ENCODE assay signal across 8 cellular contexts in the genomic region with DNA sequence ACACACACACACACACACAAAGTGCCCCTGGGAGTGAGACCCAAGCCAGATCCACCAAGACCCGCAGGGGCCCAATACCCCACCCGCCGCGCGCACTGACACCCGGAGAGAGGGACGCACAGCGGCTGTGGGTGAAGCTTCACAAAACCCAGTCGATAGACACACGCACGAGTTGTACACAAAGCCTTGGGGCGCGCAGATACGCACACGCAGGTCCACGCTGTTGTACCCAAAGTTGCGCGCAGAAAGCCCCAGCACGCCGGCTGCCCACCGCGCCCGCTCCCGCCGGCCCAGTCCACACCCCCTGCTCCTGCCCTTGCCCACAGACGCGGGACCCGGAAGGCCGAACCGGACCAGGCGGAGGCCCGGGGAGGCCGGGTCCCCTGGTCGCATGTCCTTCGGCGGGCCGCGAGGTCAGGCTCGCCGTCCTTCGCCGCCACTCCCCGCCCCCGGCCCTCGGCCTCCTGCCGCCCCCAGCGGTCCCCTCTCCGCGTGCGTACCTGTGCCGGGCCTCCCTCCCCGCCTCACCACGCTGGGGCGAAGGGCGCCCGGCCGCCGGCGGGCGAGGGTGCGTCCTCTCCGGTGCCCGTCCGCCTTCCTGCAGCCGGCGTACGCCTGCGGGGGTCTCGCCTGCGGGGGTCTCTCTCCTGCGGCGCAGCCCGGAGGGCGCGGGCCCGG. TPM values are rescaled to one million over a fixed set of nuclear protein-coding genes. Genes with fewer than 3 reads are reported as not detected.
DNase-seq lines count a peak whose midpoint lies in the region; ATAC-seq, FAIRE-seq and TF ChIP-seq lines count a peak whose summit lies in the region.

A gene (minus strand): TSS at position 344 of the 678 bp plus-strand sequence. CDS start 1,180 bp downstream, outside the sequence.

- no peak for FAIRE-seq in frontal cortex (lab: Jason Lieb, UNC)

- no peaks in the 10 kb centered on the region for H4K20me1 ChIP-seq in Karpas-422 (ENCODE audit: insufficient read depth, low read depth, low read length)

- no peak for DNase-seq in AG09309 (ENCODE audit: low read depth)
- DNase-seq in HuH-7 (ENCODE audit: low spot score): peak; percentile 42
- DNase-seq in choroid plexus epithelial cell (ENCODE audit: low read depth): no peak
- DNase-seq in mesothelial cell of epicardium (ENCODE audit: low spot score in 2 of 2, unreplicated experiment in 2 of 2): no peak
- DNase-seq in frontal cortex (ENCODE audit: low spot score in 2 of 2): no peak
- DNase-seq in GM20000 (ENCODE audit: low spot score): no peak
- DNase-seq in Karpas-422: no peak

- peaks cover 10% of the 10 kb centered on the region for H3K4me1 Mint-ChIP-seq in mesothelial cell of epicardium

- H3K4me1 ChIP-seq in Karpas-422 (ENCODE audit: low read length): no peaks in the 10 kb centered on the region

- no peak within 1 kb of the TSS for H3K9ac ChIP-seq in Karpas-422 (ENCODE audit: low read length)

- no peaks in the 10 kb centered on the region for H3K79me2 ChIP-seq in Karpas-422 (ENCODE audit: low read length)

- H3K4me3 Mint-ChIP-seq in mesothelial cell of epicardium: peak within 1 kb of the TSS; percentile 66

- no peaks in the 10 kb centered on the region for H3K36me3 Mint-ChIP-seq in mesothelial cell of epicardium

- H3K9me3 ChIP-seq in Karpas-422 (ENCODE audit: low read length): no peaks in the 10 kb centered on the region

- TF ChIP-seq CTCF in AG09309 (IDR thresholded peaks at IDR 0.05; ENCODE audit: control insufficient read depth, insufficient read depth, low read depth, low read length, missing control alignments) (no peak), choroid plexus epithelial cell (conservative IDR thresholded peaks at IDR 0.05; ENCODE audit: low read depth, low read length) (no peak), mesothelial cell of epicardium (IDR thresholded peaks at IDR 0.05; ENCODE audit: unreplicated experiment) (no peak), GM20000 (IDR thresholded peaks at IDR 0.05; ENCODE audit: extremely low read depth, missing control alignments) (no peak)

- no peak within 1 kb of the TSS for H3K27ac ChIP-seq in Karpas-422 (ENCODE audit: low read length)

- no peak within 1 kb of the TSS for H3K4me2 ChIP-seq in Karpas-422 (ENCODE audit: low read depth, low read length, poor library complexity, severe bottlenecking)

- H2AFZ ChIP-seq in Karpas-422 (ENCODE audit: low read length): no peak within 1 kb of the TSS

- H3K27me3 ChIP-seq in Karpas-422 (ENCODE audit: low read length): no peaks in the 10 kb centered on the region

- H3K4me3 ChIP-seq in AG09309 (ENCODE audit: control insufficient read depth, low read depth, low read length) (peak within 1 kb of the TSS; percentile 34), choroid plexus epithelial cell (ENCODE audit: low read depth, low read length) (peak within 1 kb of the TSS; percentile 42), Karpas-422 (ENCODE audit: low read length) (no peak within 1 kb of the TSS)

- H3K9me2 ChIP-seq in Karpas-422 (replicated peaks; ENCODE audit: insufficient read depth, low read length): no peaks in the 10 kb centered on the region

- H3K27ac Mint-ChIP-seq in mesothelial cell of epicardium: no peak within 1 kb of the TSS

- no peaks in the 10 kb centered on the region for H3K36me3 ChIP-seq in Karpas-422 (ENCODE audit: insufficient read depth, low read length)

- ATAC-seq in HG03108 (IDR thresholded peaks at IDR 0.05; ENCODE audit: unreplicated experiment): no peak

- peaks cover 51% of the 10 kb centered on the region for H3K27me3 Mint-ChIP-seq in mesothelial cell of epicardium (ENCODE audit: low read depth)

- no peaks in the 10 kb centered on the region for H3K9me3 Mint-ChIP-seq in mesothelial cell of epicardium

RNA-seq across cellular contexts. Expression of the gene that starts here (rescaled TPM):
- total RNA-seq in mesothelial cell of epicardium (0.85 to 1.1 TPM (median 0.95 TPM) in 3 replicates), frontal cortex (9.4 TPM)
- not detected in 2 replicates for total RNA-seq in Karpas-422 (2014; rRNA removed; shearing (Covaris generic); ENCODE audit: low replicate concordance)
